Comparison of ENCODE assay signal across 20 cellular contexts in genomic region chr16:69267633-69268032, GRCh38. TPM values are rescaled to one million over a fixed set of nuclear protein-coding genes. Genes with fewer than 3 reads are reported as not detected.
DNase-seq lines count a peak whose midpoint lies in the region; ATAC-seq, FAIRE-seq and TF ChIP-seq lines count a peak whose summit lies in the region.
"Had no signal": no experiment of that assay in that cellular context is flagged by ENCODE, and none has a peak within 500 bp of the region (broad histone marks: within the 10 kb centered on the region; RNA-seq: fewer than 3 reads in every experiment).

No MANE protein-coding gene starts in this region.

- no peak overlapping the region for H3K4me3 ChIP-seq in GM23338
- H3K4me3 ChIP-seq in K562, result no peak overlapping the region

- H3K9ac ChIP-seq in K562 (ENCODE audit: insufficient read depth in 1 of 2, low read depth in 2 of 2, low read length in 2 of 2), result peak overlapping the region in 1 of 2 experiments; percentile 24; a peak in 1 of 4 replicates

- H3K36me3 Mint-ChIP-seq in GM23338 (ENCODE audit: low read depth) (peaks cover 15% of the 10 kb centered on the region), mesothelial cell of epicardium (peaks cover 27% of the 10 kb centered on the region)

- TF ChIP-seq POLR2A in K562 (conservative IDR thresholded peaks at IDR 0.05), result no peak

- H3K79me2 ChIP-seq in GM23338 (replicated peaks; ENCODE audit: insufficient read depth) (no peaks in the 10 kb centered on the region), K562 (ENCODE audit: control insufficient read depth, insufficient read depth, low read length) (no peaks in the 10 kb centered on the region)

- DNase-seq in GM23338 (ENCODE audit: low spot score) (no peak), OCI-M1 (lab: John Stamatoyannopoulos, UW) (peak; percentile 61), K562 (ENCODE audit: extremely low read depth in 1 of 4, low spot score in 3 of 4) (peak; percentile 14 to 77 (median 30)), mesothelial cell of epicardium (ENCODE audit: low spot score in 2 of 2, unreplicated experiment in 2 of 2) (no peak), GM19239 (ENCODE audit: insufficient read length, low spot score) (no peak), globus pallidus (ENCODE audit: low spot score) (no peak), HuH-7 (ENCODE audit: low spot score) (no peak)
- DNase-seq: 8988T; C1 segment of cervical spinal cord; Calu3; CD4-positive, alpha-beta memory T cell; COR-L47; DMS53; DMS79 treated with DMSO at 0.1 percent for 48 hours; GF-D8; H7 had no signal

- TF ChIP-seq CTCF in GM23338 (conservative IDR thresholded peaks at IDR 0.05; ENCODE audit: low read depth in 2 of 2) (no peak), K562 (IDR thresholded peaks at IDR 0.05 in 2 of 3, conservative IDR thresholded peaks at IDR 0.05 in 1 of 3; ENCODE audit: insufficient read depth in 2 of 3, low read depth in 1 of 3, low read length in 3 of 3) (no peak), mesothelial cell of epicardium (IDR thresholded peaks at IDR 0.05; ENCODE audit: unreplicated experiment) (no peak)

- ATAC-seq in GM23338 (no peak), K562 (peak; percentile 89), GM21360 (IDR thresholded peaks at IDR 0.05; ENCODE audit: unreplicated experiment) (no peak)
- ATAC-seq: HCT116 had no signal

- CTCF ChIA-PET in K562 (lab: Yijun Ruan, JAX; ENCODE audit: low intra/inter-chr PET ratio), result no interaction called here

- H3K4me1 ChIP-seq in GM23338 (ENCODE audit: insufficient read depth) (no peaks in the 10 kb centered on the region), K562 (replicated peaks in 1 of 2; ENCODE audit: control insufficient read depth in 2 of 2, insufficient read depth in 2 of 2, low read length in 2 of 2) (peaks cover 7 to 11% of the 10 kb centered on the region in 2 experiments; a peak in 4 of 5 replicates)

- TF ChIP-seq EP300 in K562 (IDR thresholded peaks at IDR 0.05; ENCODE audit: low read length), result peak; percentile 74; the same call in 1 of the 2 replicates

- H3K9me1 ChIP-seq in K562 (ENCODE audit: control insufficient read depth, insufficient read depth, low read length), result no peaks in the 10 kb centered on the region

- H2AFZ ChIP-seq in GM23338, result no peak overlapping the region
- peak overlapping the region; percentile 49; the same call in 1 of the 2 replicates for H2AFZ ChIP-seq in K562 (ENCODE audit: low read depth, low read length)

- H4K20me1 ChIP-seq in GM23338 (replicated peaks; ENCODE audit: insufficient read depth) (peaks cover 8% of the 10 kb centered on the region; the same call in 1 of the 2 replicates), K562 (replicated peaks; ENCODE audit: control insufficient read depth, insufficient read depth, low read length) (no peaks in the 10 kb centered on the region)

- FAIRE-seq in K562 (lab: Jason Lieb, UNC), result peak; percentile 89
- FAIRE-seq in GM19239 (lab: Jason Lieb, UNC), result no peak
- FAIRE-seq: GM12891, H1 had no signal

- H3K27ac Mint-ChIP-seq in GM23338, result no peak overlapping the region
- peak overlapping the region; percentile 72 for H3K27ac Mint-ChIP-seq in mesothelial cell of epicardium

- H3K4me1 Mint-ChIP-seq in GM23338 (no peaks in the 10 kb centered on the region), mesothelial cell of epicardium (peaks cover 3% of the 10 kb centered on the region)
- H3K4me1 Mint-ChIP-seq: CD4-positive, alpha-beta memory T cell had no signal

- no peaks in the 10 kb centered on the region for H3K27me3 Mint-ChIP-seq in GM23338 (ENCODE audit: insufficient read depth, low read depth, poor library complexity)
- H3K27me3 Mint-ChIP-seq in mesothelial cell of epicardium (ENCODE audit: low read depth), result no peaks in the 10 kb centered on the region
- H3K27me3 Mint-ChIP-seq: CD4-positive, alpha-beta memory T cell had no signal

- H3K27me3 ChIP-seq in GM23338 (ENCODE audit: insufficient read depth) (no peaks in the 10 kb centered on the region), K562 (ENCODE audit: control insufficient read depth in 2 of 2, insufficient read depth in 2 of 2, low read length in 2 of 2) (no peaks in the 10 kb centered on the region)

- no peaks in the 10 kb centered on the region; the same call in 1 of the 2 replicates for H3K9me3 ChIP-seq in K562 (replicated peaks; ENCODE audit: control insufficient read depth, insufficient read depth, low read depth, low read length)

- no peak for TF ChIP-seq RAD21 in K562 (CRISPR knock-in tag; conservative IDR thresholded peaks at IDR 0.05 in 1 of 2, IDR thresholded peaks at IDR 0.05 in 1 of 2)

- H3K9me3 Mint-ChIP-seq in GM23338, result no peaks in the 10 kb centered on the region
- peaks cover 3% of the 10 kb centered on the region for H3K9me3 Mint-ChIP-seq in mesothelial cell of epicardium

- in situ Hi-C loops in K562 (cut with MboI), result no loop called here

- POLR2A ChIA-PET in K562 (lab: Yijun Ruan, JAX), result interaction anchor here (0.6 to 1.2 kb wide), 3 partner anchors 11 to 94 kb away, joined by 3 to 4 read pairs (median 3); no protein-coding TSS in a partner anchor

- 3% methylated on average over 4 of the region's 4 CpGs for WGBS in K562 (ENCODE audit: insufficient coverage, low coverage, missing lambda C conversion rate)

- no peaks in the 10 kb centered on the region for H3F3A ChIP-seq in GM23338 (replicated peaks; ENCODE audit: low read depth)

- BruUV-seq in K562 (replicated peaks; lab: Mats Ljungman, UMichigan), result no TSS peak

- H3K9me2 ChIP-seq in GM23338 (ENCODE audit: insufficient read depth), result no peaks in the 10 kb centered on the region

- H3K27ac ChIP-seq in GM23338 (ENCODE audit: low read depth) (0 out of 2 replicates have a peak overlapping the region, but pooled peaks have one; percentile 11), K562 (ENCODE audit: extremely low read depth, low read depth, low read length) (peak overlapping the region; percentile 61)

- intact Hi-C loops in K562 (cut with micrococcal nuclease), result no loop called here

- no peaks in the 10 kb centered on the region for H3K36me3 ChIP-seq in GM23338 (ENCODE audit: insufficient read depth)
- H3K36me3 ChIP-seq in K562 (ENCODE audit: control insufficient read depth, insufficient read depth, low read length), result peaks cover 9% of the 10 kb centered on the region; the same call in 2 of the 3 replicates

- no peak overlapping the region for H3K4me2 ChIP-seq in GM23338
- H3K4me2 ChIP-seq in K562 (ENCODE audit: insufficient read depth, low read length), result peak overlapping the region; percentile 17

- H3K4me3 Mint-ChIP-seq in GM23338, result no peak overlapping the region
- H3K4me3 Mint-ChIP-seq in mesothelial cell of epicardium, result no peak overlapping the region
- H3K4me3 Mint-ChIP-seq: CD4-positive, alpha-beta memory T cell had no signal

TF ChIP-seq in K562, 482 proteins besides CTCF, POLR2A, EP300 and RAD21 (continues in another document):
- no peak for TF ChIP-seq CHCHD3 (CRISPR knock-in tag; IDR thresholded peaks at IDR 0.05)
- TF ChIP-seq NFRKB (IDR thresholded peaks at IDR 0.05; ENCODE audit: low read depth), result no peak
- peak; percentile 23; the same call in 1 of the 2 replicates for TF ChIP-seq CHAMP1 (IDR thresholded peaks at IDR 0.05)
- no peak for TF ChIP-seq ZNF12 (CRISPR knock-in tag; IDR thresholded peaks at IDR 0.05)
- no peak for TF ChIP-seq ZNF408 (CRISPR knock-in tag; IDR thresholded peaks at IDR 0.05; ENCODE audit: low read depth)
- no peak for TF ChIP-seq GABPA (tag; conservative IDR thresholded peaks at IDR 0.05; ENCODE audit: low read depth)
- TF ChIP-seq ZNF584 (CRISPR knock-in tag; IDR thresholded peaks at IDR 0.05; ENCODE audit: low read depth), result no peak
- peak; percentile 93 for TF ChIP-seq CBFA2T3 (IDR thresholded peaks at IDR 0.05)

RNA-seq across cellular contexts. Expression of gene VPS4A, which starts 43.5 kb away (rescaled TPM):
- 25.2 and 32.7 TPM in 2 replicates for total RNA-seq in GM23338 (2014; rRNA removed; shearing (Covaris generic))
- polyA plus RNA-seq in GM23338 (2016; fragmentation: Nextera tagmentation; extraction: Ambion mirVana) (28.8 and 29.1 TPM in 2 replicates), K562 (2011; rRNA removed) (16.1 and 16.3 TPM in 2 replicates), K562 (2014; fragmentation: Illumina TruSeq; extraction: Trizol) (42.6 and 45.4 TPM in 2 replicates), K562 (2014; fragmentation: Nextera tagmentation; extraction: Ambion mirVana) (1 to 10 TPM; 7.6 to 8.1 TPM), K562 (2014; rRNA removed) (37.4 and 40.6 TPM in 2 replicates)
- 26.7 and 75.5 TPM in 2 replicates for total RNA-seq in K562 (2011; cell fraction: chromatin; rRNA removed; ENCODE audit: low replicate concordance)
- total RNA-seq in K562 (2011; cell fraction: nucleolus; rRNA removed), result 37.9 and 38.5 TPM in 2 replicates
- total RNA-seq in K562 (2011; cell fraction: nucleoplasm; rRNA removed), result 41.0 and 51.9 TPM in 2 replicates
- total RNA-seq in K562 (2014; rRNA removed) (35.5 and 48.9 TPM in 2 replicates), K562 (2014; rRNA removed; fragmentation: Illumina TruSeq; extraction: Trizol) (20.3 and 23.9 TPM in 2 replicates), K562 (2015; rRNA removed; fragmentation: Illumina TruSeq; extraction: Trizol) (29.9 and 30.7 TPM in 2 replicates), K562 (2021) (37.8 and 38.1 TPM in 2 replicates), mesothelial cell of epicardium (28.0 to 30.3 TPM (median 29.8 TPM) in 3 replicates)
- polyA plus RNA-seq in K562 (2011; cell fraction: cytosol; rRNA removed), result 22.2 and 23.1 TPM in 2 replicates
- 57.7 and 70.1 TPM in 2 replicates for polyA plus RNA-seq in K562 (2011; cell fraction: nucleus; rRNA removed)
- 49.0 and 66.1 TPM in 2 replicates for polyA plus RNA-seq in K562 (2012)
- 15.0 and 21.0 TPM in 2 replicates for polyA minus RNA-seq in K562 (2011; rRNA and poly(A)+ RNA removed)
- 18.1 and 22.6 TPM in 2 replicates for polyA minus RNA-seq in K562 (2011; cell fraction: cytosol; rRNA and poly(A)+ RNA removed)
- polyA minus RNA-seq in K562 (2011; cell fraction: nucleus; rRNA and poly(A)+ RNA removed), result 18.0 and 27.2 TPM in 2 replicates

Comparison
In these comparisons a context has a peak if more than half of its experiments do, and no peak if none do; other contexts are left out.
1. DNase-seq: peak in OCI-M1 (single experiment) and K562 (4 of 4); none in GM23338 (single experiment), mesothelial cell of epicardium (0 of 2), GM19239 (single experiment), globus pallidus (single experiment) and HuH-7 (single experiment).